In the genomic region with DNA sequence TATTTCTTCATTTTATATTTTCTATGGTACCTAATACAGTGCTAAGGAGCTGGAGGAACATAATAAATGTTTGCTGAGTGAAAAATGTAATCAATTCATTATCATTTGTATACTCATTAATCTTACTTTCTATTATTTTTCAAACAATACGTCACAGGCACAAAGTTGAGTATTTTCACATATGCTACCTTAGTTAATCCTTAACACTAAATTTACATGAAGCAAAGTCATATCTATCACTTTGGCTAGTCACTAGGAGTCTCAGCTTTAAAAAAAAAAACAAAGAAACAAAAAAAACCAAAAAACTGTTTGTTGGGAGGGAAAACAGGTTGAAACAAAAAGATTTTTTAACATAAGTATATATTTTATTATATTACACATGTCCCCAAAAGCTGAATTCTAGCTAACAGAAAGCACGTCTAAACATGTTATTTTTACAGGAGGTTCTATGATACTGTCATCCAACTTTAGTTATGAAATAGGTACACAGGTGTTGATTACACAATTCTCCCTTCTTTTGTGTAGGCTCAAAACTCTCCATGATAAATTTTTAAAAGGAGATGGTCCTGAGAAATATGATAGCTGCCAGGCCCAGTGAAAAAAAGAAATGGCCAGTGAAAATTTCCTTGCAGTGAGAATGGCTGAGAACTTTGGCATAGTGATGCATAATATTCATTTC, we compare ENCODE assay signal across 1 cellular context.
A peak's percentile ranks its signal among the peaks of the same experiment; 100 is the strongest.
TF ChIP-seq lines count a peak whose summit lies in the region.

No MANE protein-coding gene starts in this region.

TF ChIP-seq in HepG2, 621 proteins besides CTCF, POLR2A, EP300 and RAD21:
- TF ChIP-seq CEBPB (IDR thresholded peaks at IDR 0.05; ENCODE audit: borderline replicate concordance, low read depth, low read length), result 0 out of 2 replicates have a peak, but pooled peaks have one; percentile 12
- no peak for TF ChIP-seq ARID4A (CRISPR knock-in tag; IDR thresholded peaks at IDR 0.05; ENCODE audit: borderline replicate concordance)
- TF ChIP-seq, protein P1, sequence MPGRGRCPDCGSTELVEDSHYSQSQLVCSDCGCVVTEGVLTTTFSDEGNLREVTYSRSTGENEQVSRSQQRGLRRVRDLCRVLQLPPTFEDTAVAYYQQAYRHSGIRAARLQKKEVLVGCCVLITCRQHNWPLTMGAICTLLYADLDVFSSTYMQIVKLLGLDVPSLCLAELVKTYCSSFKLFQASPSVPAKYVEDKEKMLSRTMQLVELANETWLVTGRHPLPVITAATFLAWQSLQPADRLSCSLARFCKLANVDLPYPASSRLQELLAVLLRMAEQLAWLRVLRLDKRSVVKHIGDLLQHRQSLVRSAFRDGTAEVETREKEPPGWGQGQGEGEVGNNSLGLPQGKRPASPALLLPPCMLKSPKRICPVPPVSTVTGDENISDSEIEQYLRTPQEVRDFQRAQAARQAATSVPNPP (CRISPR knock-in tag; IDR thresholded peaks at IDR 0.05), result no peak
